15 cellular contexts compared by ENCODE assay signal in the genomic region with DNA sequence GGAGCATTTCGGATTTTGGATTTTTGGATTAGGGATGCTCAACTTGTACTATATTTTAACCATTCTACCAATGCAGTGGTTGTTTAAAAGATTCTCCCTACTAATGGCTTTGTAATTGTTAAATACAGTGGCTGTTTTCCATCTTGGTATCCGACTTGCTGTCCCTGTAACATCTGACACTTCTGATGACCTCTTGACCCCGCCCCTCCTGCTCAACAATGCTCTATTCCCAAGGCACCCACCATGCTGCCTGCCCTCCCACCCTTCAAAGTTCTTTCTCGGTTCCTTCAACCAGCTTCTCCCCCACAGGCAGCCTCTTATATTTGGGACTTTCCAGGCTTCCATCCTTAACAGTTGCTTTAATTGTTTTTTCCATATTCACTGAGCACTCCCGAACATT. TPM values are rescaled to one million over a fixed set of nuclear protein-coding genes. Genes with fewer than 3 reads are reported as not detected.
"Had no signal": no experiment of that assay in that cellular context is flagged by ENCODE, and none has a peak within 500 bp of the region (broad histone marks: within the 10 kb centered on the region; RNA-seq: fewer than 3 reads in every experiment).

No MANE protein-coding gene starts in this region.

- DNase-seq: activated B cell treated with CpG ODN at 0.5 μM for 24 hours; activated CD4-positive, alpha-beta T cell treated with anti-CD3 and anti-CD28 coated beads for 48 hours; activated naive CD4-positive, alpha-beta T cell; activated T-cell treated with anti-CD3 and anti-CD28 coated beads for 4 hours; colonic mucosa; foreskin keratinocyte; mammary epithelial cell; mucosa of descending colon; naive thymus-derived CD4-positive, alpha-beta T cell; occipital lobe; stimulated activated CD4-positive, alpha-beta T cell treated with anti-CD3 and anti-CD28 coated beads, Interleukin-4, amount 100 ng/mL, for 1 hour; stimulated activated naive CD4-positive, alpha-beta T cell treated with Interleukin-2 at 50 U/mL for 16 hours; trophoblast cell had no signal

- H3K27ac Mint-ChIP-seq: activated B cell treated with CpG ODN at 0.5 μM for 24 hours had no signal

- H3K27ac ChIP-seq: cardiac muscle cell, colonic mucosa, foreskin keratinocyte, right atrium auricular region had no signal

- H3K9me3 Mint-ChIP-seq: activated B cell treated with CpG ODN at 0.5 μM for 24 hours had no signal

- H3K27me3 Mint-ChIP-seq: naive thymus-derived CD4-positive, alpha-beta T cell had no signal

- H3K36me3 Mint-ChIP-seq: naive thymus-derived CD4-positive, alpha-beta T cell had no signal

- H3K27me3 ChIP-seq: cardiac muscle cell, colonic mucosa, foreskin keratinocyte, right atrium auricular region had no signal

RNA-seq across cellular contexts. Expression of gene PRTFDC1, which starts 2.0 kb away (rescaled TPM):
- total RNA-seq: activated B cell treated with CpG ODN at 0.5 μM for 24 hours had no signal
